ENCODE assay signal across 20 cellular contexts in genomic region chr14:75458305-75458704, GRCh38. TPM values are rescaled to one million over a fixed set of nuclear protein-coding genes. Genes with fewer than 3 reads are reported as not detected.
DNase-seq lines count a peak whose midpoint lies in the region; ATAC-seq and TF ChIP-seq lines count a peak whose summit lies in the region.
"Had no signal": no experiment of that assay in that cellular context is flagged by ENCODE, and none has a peak within 500 bp of the region (broad histone marks: within the 10 kb centered on the region; RNA-seq: fewer than 3 reads in every experiment).

No MANE protein-coding gene starts in this region.

- H3K4me1 ChIP-seq in OCI-LY1 (ENCODE audit: insufficient read depth, low read length, severe bottlenecking) (peaks cover 55% of the 10 kb centered on the region), spleen (peaks cover 30 to 100% (median 85%) of the 10 kb centered on the region in 6 donors), ovary (ENCODE audit: insufficient read depth) (peaks cover 39% of the 10 kb centered on the region)

- H3K9me2 ChIP-seq in OCI-LY1 (ENCODE audit: low read depth, low read length) = no peaks in the 10 kb centered on the region

- no peaks in the 10 kb centered on the region for H3K9me3 ChIP-seq in OCI-LY1 (ENCODE audit: low read length)
- H3K9me3 ChIP-seq in spleen = no peaks in the 10 kb centered on the region
- H3K9me3 ChIP-seq in ovary = no peaks in the 10 kb centered on the region
- H3K9me3 ChIP-seq: A549, uterus had no signal

- intact Hi-C loops in spleen (cut with DNase I; ENCODE audit: low total_unique reads) (no loop called here), ovary (cut with DNase I) (no loop called here)

- H3K4me3 ChIP-seq in OCI-LY1 (ENCODE audit: low read depth, low read length, poor library complexity, severe bottlenecking) = no peak overlapping the region
- H3K4me3 ChIP-seq in spleen = peak overlapping the region in 1 of 8 donors; percentile 33
- no peak overlapping the region for H3K4me3 ChIP-seq in ovary
- H3K4me3 ChIP-seq: A549, dorsolateral prefrontal cortex, skin epidermis, uterus had no signal

- H3K27me3 Mint-ChIP-seq in activated CD8-positive, alpha-beta memory T cell treated with anti-CD3 and anti-CD28 coated beads, Interleukin-2, amount 10 ng/mL, durations not matched to agents 7 days and 5 days = no peaks in the 10 kb centered on the region
- H3K27me3 Mint-ChIP-seq in mesothelial cell of epicardium (ENCODE audit: low read depth) = no peaks in the 10 kb centered on the region
- H3K27me3 Mint-ChIP-seq: activated naive CD8-positive, alpha-beta T cell; central memory CD8-positive, alpha-beta T cell; naive B cell had no signal

- no peak for TF ChIP-seq CTCF in OCI-LY1 (IDR thresholded peaks at IDR 0.05; ENCODE audit: low read length)
- no peak for TF ChIP-seq CTCF in mesothelial cell of epicardium (IDR thresholded peaks at IDR 0.05; ENCODE audit: unreplicated experiment)
- TF ChIP-seq CTCF in spleen (IDR thresholded peaks at IDR 0.05 in 8 of 11, conservative IDR thresholded peaks at IDR 0.05 in 3 of 11) = no peak
- no peak for TF ChIP-seq CTCF in ovary (IDR thresholded peaks at IDR 0.05)

- no peak for DNase-seq in activated CD8-positive, alpha-beta memory T cell treated with anti-CD3 and anti-CD28 coated beads, Interleukin-2, amount 10 ng/mL, durations not matched to agents 7 days and 5 days
- DNase-seq in activated CD8-positive, alpha-beta memory T cell treated with anti-CD3 and anti-CD28 coated beads, Interleukin-2, amount 50 U/mL, for 4 hours = no peak
- DNase-seq in mesothelial cell of epicardium (ENCODE audit: low spot score in 2 of 2, unreplicated experiment in 2 of 2) = no peak
- no peak for DNase-seq in spleen
- DNase-seq in ovary = no peak
- no peak for DNase-seq in HT-29 (ENCODE audit: low spot score)
- DNase-seq in NCI-H187 treated with DMSO at 0.1 percent for 48 hours (lab: John Stamatoyannopoulos, UW) = no peak
- DNase-seq: dorsolateral prefrontal cortex; mesenchymal stem cell; naive B cell; NCI-H1105; NCI-H2081; NCI-H226; stimulated activated CD4-positive, alpha-beta T cell treated with anti-CD3 and anti-CD28 coated beads, Interleukin-1b, Interleukin-23, amount 100 ng/mL, for 48 hours; uterus had no signal

- TF ChIP-seq POLR2A in spleen (IDR thresholded peaks at IDR 0.05) (no peak), ovary (IDR thresholded peaks at IDR 0.05) (no peak)

- no peaks in the 10 kb centered on the region for H4K20me1 ChIP-seq in OCI-LY1 (ENCODE audit: insufficient read depth, low read length)

- H3K27ac Mint-ChIP-seq in activated CD8-positive, alpha-beta memory T cell treated with anti-CD3 and anti-CD28 coated beads, Interleukin-2, amount 10 ng/mL, durations not matched to agents 7 days and 5 days = peak overlapping the region; percentile 81
- peak overlapping the region; percentile 98 for H3K27ac Mint-ChIP-seq in mesothelial cell of epicardium
- H3K27ac Mint-ChIP-seq: activated naive CD8-positive, alpha-beta T cell had no signal

- H3F3A ChIP-seq in OCI-LY1 (ENCODE audit: insufficient read depth, low read length) = no peaks in the 10 kb centered on the region

- WGBS in spleen, 5 donors = 59 to 93% (median 76%) methylated on average over 3 of the region's 3 CpGs
- 64 to 99% (median 78%) methylated on average over 3 of the region's 3 CpGs for WGBS in ovary, 3 donors

- H3K9me3 Mint-ChIP-seq in activated CD8-positive, alpha-beta memory T cell treated with anti-CD3 and anti-CD28 coated beads, Interleukin-2, amount 10 ng/mL, durations not matched to agents 7 days and 5 days (ENCODE audit: low read depth) = no peaks in the 10 kb centered on the region
- H3K9me3 Mint-ChIP-seq in mesothelial cell of epicardium = no peaks in the 10 kb centered on the region
- H3K9me3 Mint-ChIP-seq: central memory CD8-positive, alpha-beta T cell; naive B cell had no signal

- no peak overlapping the region; the same call in 1 of the 2 replicates for H3K4me2 ChIP-seq in OCI-LY1 (ENCODE audit: low read length)
- H3K4me2 ChIP-seq: A549 had no signal

- peaks cover 85% of the 10 kb centered on the region for H3K36me3 ChIP-seq in OCI-LY1 (ENCODE audit: insufficient read depth, low read length)
- peaks cover 0 to 89% (median 11%) of the 10 kb centered on the region in 6 donors for H3K36me3 ChIP-seq in spleen
- H3K36me3 ChIP-seq in ovary = no peaks in the 10 kb centered on the region
- H3K36me3 ChIP-seq: uterus had no signal

- CTCF ChIA-PET in activated CD8-positive, alpha-beta memory T cell treated with anti-CD3 and anti-CD28 coated beads, Interleukin-2, amount 10 ng/mL, durations not matched to agents 7 days and 5 days (lab: Charles Lee) = interaction anchor here (1.1 to 1.6 kb wide), 3 partner anchors 30 to 150 kb away, joined by 3 to 7 read pairs (median 7); no protein-coding TSS in a partner anchor

- peaks cover 25% of the 10 kb centered on the region for H3K4me1 Mint-ChIP-seq in activated CD8-positive, alpha-beta memory T cell treated with anti-CD3 and anti-CD28 coated beads, Interleukin-2, amount 10 ng/mL, durations not matched to agents 7 days and 5 days
- H3K4me1 Mint-ChIP-seq in mesothelial cell of epicardium = peaks cover 58% of the 10 kb centered on the region
- H3K4me1 Mint-ChIP-seq: central memory CD8-positive, alpha-beta T cell had no signal

- no peak for ATAC-seq in activated CD8-positive, alpha-beta memory T cell treated with anti-CD3 and anti-CD28 coated beads, Interleukin-2, amount 10 ng/mL, durations not matched to agents 7 days and 5 days

- H3K4me3 Mint-ChIP-seq in activated CD8-positive, alpha-beta memory T cell treated with anti-CD3 and anti-CD28 coated beads, Interleukin-2, amount 10 ng/mL, durations not matched to agents 7 days and 5 days = no peak overlapping the region
- H3K4me3 Mint-ChIP-seq in mesothelial cell of epicardium = no peak overlapping the region
- H3K4me3 Mint-ChIP-seq: activated naive CD8-positive, alpha-beta T cell; central memory CD8-positive, alpha-beta T cell had no signal

- no peak overlapping the region for H2AFZ ChIP-seq in OCI-LY1 (ENCODE audit: low read length)

- H3K27me3 ChIP-seq in OCI-LY1 (ENCODE audit: insufficient read depth, low read length) (no peaks in the 10 kb centered on the region), spleen (replicated peaks in 1 of 7) (no peaks in the 10 kb centered on the region), ovary (no peaks in the 10 kb centered on the region)
- H3K27me3 ChIP-seq: dorsolateral prefrontal cortex, uterus had no signal

- no peaks in the 10 kb centered on the region for H3K36me3 Mint-ChIP-seq in activated CD8-positive, alpha-beta memory T cell treated with anti-CD3 and anti-CD28 coated beads, Interleukin-2, amount 10 ng/mL, durations not matched to agents 7 days and 5 days
- H3K36me3 Mint-ChIP-seq in mesothelial cell of epicardium = peaks cover 16% of the 10 kb centered on the region
- H3K36me3 Mint-ChIP-seq: activated naive CD8-positive, alpha-beta T cell; naive B cell had no signal

- H3K79me2 ChIP-seq in OCI-LY1 (ENCODE audit: insufficient read depth, low read length) = peaks cover 15% of the 10 kb centered on the region

- H3K9ac ChIP-seq in OCI-LY1 (ENCODE audit: low read length) = no peak overlapping the region

- TF ChIP-seq EP300 in ovary (IDR thresholded peaks at IDR 0.05) = no peak

- peak overlapping the region; percentile 66 for H3K27ac ChIP-seq in OCI-LY1 (ENCODE audit: low read depth, low read length, poor library complexity, severe bottlenecking)
- H3K27ac ChIP-seq in spleen = peak overlapping the region; percentile 53 to 88 (median 82)
- no peak overlapping the region for H3K27ac ChIP-seq in ovary
- H3K27ac ChIP-seq: A549, uterus had no signal

RNA-seq across cellular contexts. Expression of gene JDP2, which starts 30.5 kb away (rescaled TPM):
- 1 to 10 TPM in 1 of 2 experiments, under 1 TPM in 1; 0.75 to 1.1 TPM for total RNA-seq in activated CD8-positive, alpha-beta memory T cell treated with anti-CD3 and anti-CD28 coated beads, Interleukin-2, amount 10 ng/mL, durations not matched to agents 7 days and 5 days
- total RNA-seq in mesothelial cell of epicardium (43.4 to 51.1 TPM (median 44.4 TPM) in 3 replicates), spleen (100 to 1,000 TPM in 4 of 7 donors, 10 to 100 TPM in 3; 52.6 to 144 (median 123) TPM), ovary (10 to 100 TPM; 19.0 to 89.9 (median 26.8) TPM)
- polyA plus RNA-seq in spleen (10 to 100 TPM; 18.2 to 89.1 (median 32.2) TPM), ovary (10 to 100 TPM; 16.2 to 22.5 TPM)
- total RNA-seq in HT-29 (2014; rRNA removed; shearing (Covaris generic)) = 15.5 and 16.0 TPM in 2 replicates

Comparison
In these comparisons a context has a peak if more than half of its experiments do, and no peak if none do; other contexts are left out.
1. H3K27ac ChIP-seq: peak in OCI-LY1 (single experiment) and spleen (8 of 8); none in ovary (0 of 2).